In the genomic region with DNA sequence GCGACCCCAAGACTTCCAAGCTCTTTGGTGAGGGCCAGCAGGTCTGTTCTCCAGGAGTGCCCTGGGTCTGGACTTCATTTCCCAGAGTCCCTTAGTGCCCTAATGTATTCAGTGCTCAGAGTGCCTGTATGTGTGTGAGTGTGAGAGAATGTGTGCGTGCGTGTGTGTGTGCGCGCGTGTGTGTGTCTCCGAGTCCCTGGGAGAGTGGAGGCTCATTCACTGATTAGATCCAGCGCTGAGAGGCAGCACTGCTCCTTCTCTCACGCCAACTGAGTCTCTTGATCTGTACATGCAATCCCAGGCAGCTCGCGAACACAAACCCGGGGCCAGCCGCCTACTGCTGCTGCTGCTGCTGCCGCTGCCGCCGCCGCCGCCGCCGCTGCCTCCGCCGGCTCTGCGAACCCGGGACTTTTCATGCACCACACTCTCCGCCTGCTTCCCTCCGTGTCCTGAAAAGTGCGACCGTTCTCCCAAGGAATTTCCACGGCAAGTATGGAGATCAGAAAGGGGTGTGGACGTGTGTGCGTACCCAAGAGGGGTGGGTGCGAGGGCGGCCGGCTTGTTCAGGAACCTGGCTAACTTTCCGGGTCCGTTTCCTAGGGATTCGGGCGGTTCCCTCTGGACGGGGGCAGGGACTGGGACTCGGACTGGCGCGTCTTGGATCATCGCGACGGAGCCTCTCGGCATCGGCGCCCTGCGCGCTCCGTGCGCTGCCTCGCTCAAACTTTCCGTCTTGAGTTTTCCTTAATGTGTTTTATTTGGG, we compare ENCODE assay signal across 8 cellular contexts. TPM values are rescaled to one million over a fixed set of nuclear protein-coding genes. Genes with fewer than 3 reads are reported as not detected.
DNase-seq lines count a peak whose midpoint lies in the region; FAIRE-seq and TF ChIP-seq lines count a peak whose summit lies in the region.

A gene (plus strand): TSS at position 215 of the 763 bp plus-strand sequence.

- H3K4me2 ChIP-seq in OCI-LY7 (ENCODE audit: low read length) = no peak within 1 kb of the TSS

- no peaks in the 10 kb centered on the region for H4K20me1 ChIP-seq in OCI-LY7 (ENCODE audit: insufficient read depth, low read length)

- H3K36me3 ChIP-seq in BE2C (no peaks in the 10 kb centered on the region), OCI-LY7 (ENCODE audit: insufficient read depth, low read length) (no peaks in the 10 kb centered on the region), adipocyte (ENCODE audit: control insufficient read depth, insufficient read depth, low read length, severe bottlenecking) (no peaks in the 10 kb centered on the region), cardiac muscle cell (no peaks in the 10 kb centered on the region)

- no peak for TF ChIP-seq POLR2A in GM12892 (IDR thresholded peaks at IDR 0.05; ENCODE audit: low read depth, low read length)

- H3K27ac ChIP-seq in OCI-LY7 (ENCODE audit: low read depth, low read length, poor library complexity, severe bottlenecking) (no peak within 1 kb of the TSS), cardiac muscle cell (peak within 1 kb of the TSS; percentile 11)

- FAIRE-seq in GM12892 (lab: Jason Lieb, UNC) = no peak

- H3K4me3 ChIP-seq in BE2C (ENCODE audit: low read depth, low read length) (no peak within 1 kb of the TSS), OCI-LY7 (ENCODE audit: low read depth, low read length, poor library complexity, severe bottlenecking) (no peak within 1 kb of the TSS), adipocyte (ENCODE audit: low read length) (peak within 1 kb of the TSS; percentile 76), cardiac muscle cell (peak within 1 kb of the TSS; percentile 42)

- H2AFZ ChIP-seq in OCI-LY7 (ENCODE audit: low read length) = no peak within 1 kb of the TSS

- TF ChIP-seq CTCF in BE2C (IDR thresholded peaks at IDR 0.05; ENCODE audit: low read depth, low read length) = no peak
- TF ChIP-seq CTCF in OCI-LY7 (conservative IDR thresholded peaks at IDR 0.05; ENCODE audit: low read length) = no peak
- TF ChIP-seq CTCF in cardiac muscle cell (IDR thresholded peaks at IDR 0.05; ENCODE audit: low read depth, low read length) = no peak

- H3K9me2 ChIP-seq in OCI-LY7 (ENCODE audit: insufficient read depth, low read length) = no peaks in the 10 kb centered on the region

- intact Hi-C loops in OCI-LY7 (cut with micrococcal nuclease; ENCODE audit: unreplicated experiment) = no loop called here

- H3K27me3 ChIP-seq in BE2C (peaks cover 81% of the 10 kb centered on the region), adipocyte (replicated peaks; ENCODE audit: control insufficient read depth, insufficient read depth, low read length) (peaks cover 77% of the 10 kb centered on the region), cardiac muscle cell (peaks cover 58% of the 10 kb centered on the region)

- CTCF ChIA-PET in OCI-LY7 (lab: Charles Lee; ENCODE audit: unreplicated experiment) = no interaction called here

- H3K4me1 ChIP-seq in BE2C (no peaks in the 10 kb centered on the region), OCI-LY7 (ENCODE audit: insufficient read depth, low read length, poor library complexity, severe bottlenecking) (no peaks in the 10 kb centered on the region), adipocyte (ENCODE audit: control insufficient read depth, insufficient read depth, low read length) (peaks cover 6% of the 10 kb centered on the region), cardiac muscle cell (ENCODE audit: low read depth) (peaks cover 13% of the 10 kb centered on the region)

- POLR2A ChIA-PET in OCI-LY7 (lab: Charles Lee) = no interaction called here

- H3K79me2 ChIP-seq in OCI-LY7 (ENCODE audit: insufficient read depth, low read depth, low read length) = no peaks in the 10 kb centered on the region

- H3K9me3 ChIP-seq in BE2C = no peaks in the 10 kb centered on the region
- no peaks in the 10 kb centered on the region for H3K9me3 ChIP-seq in OCI-LY7 (ENCODE audit: low read length)
- peaks cover 8% of the 10 kb centered on the region for H3K9me3 ChIP-seq in adipocyte (ENCODE audit: control insufficient read depth, low read length)
- H3K9me3 ChIP-seq in cardiac muscle cell (ENCODE audit: low read depth) = no peaks in the 10 kb centered on the region

- H3K9ac ChIP-seq in adipocyte (ENCODE audit: low read length) = no peak within 1 kb of the TSS

- no TSS peak for BruUV-seq in OCI-LY7 (replicated peaks; lab: Mats Ljungman, UMichigan)

- DNase-seq in BE2C = peak; percentile 27
- peak; percentile 73 for DNase-seq in HT-29 (ENCODE audit: low spot score)
- DNase-seq in OCI-LY7 (ENCODE audit: low spot score) = no peak
- peak; percentile 89 for DNase-seq in adipocyte (ENCODE audit: low read depth)
- DNase-seq in cardiac muscle cell (ENCODE audit: low read depth in 1 of 2, low spot score in 1 of 2) = peak; percentile 76 to 84
- DNase-seq in non-pigmented ciliary epithelial cell (ENCODE audit: low read depth) = peak; percentile 20
- no peak for DNase-seq in GM12892 (ENCODE audit: insufficient read length)
- no peak for DNase-seq in HCEC 1CT

RNA-seq across cellular contexts. Expression of the gene that starts here (rescaled TPM):
- polyA plus RNA-seq in BE2C (2012; ENCODE audit: insufficient read depth, insufficient read length, low read depth) = 105 TPM
- 148 and 152 TPM in 2 replicates for total RNA-seq in HT-29 (2014; rRNA removed; shearing (Covaris generic))
- total RNA-seq in OCI-LY7 (2014; rRNA removed; shearing (Covaris generic)) = 85.5 and 107 TPM in 2 replicates
- total RNA-seq in OCI-LY7 (2022) = 82.3 and 84.7 TPM in 2 replicates
- 103 and 142 TPM in 2 replicates for total RNA-seq in cardiac muscle cell
- 57.6 and 72.3 TPM in 2 replicates for polyA plus RNA-seq in cardiac muscle cell
- 57.5 TPM for polyA plus RNA-seq in GM12892 (2012; ENCODE audit: missing spikeins)

Comparison
In these comparisons a context has a peak if more than half of its experiments do, and no peak if none do; other contexts are left out.
1. DNase-seq: peak in BE2C (single experiment), HT-29 (single experiment), adipocyte (single experiment), cardiac muscle cell (2 of 2) and non-pigmented ciliary epithelial cell (single experiment); none in OCI-LY7 (single experiment), GM12892 (single experiment) and HCEC 1CT (single experiment).
2. H3K4me3 ChIP-seq: peak in adipocyte (single experiment) and cardiac muscle cell (single experiment); none in BE2C (single experiment) and OCI-LY7 (single experiment).